ENCODE assay signal across 35 cellular contexts in genomic region chr18:44903327-44903726, GRCh38.
A peak's percentile ranks its signal among the peaks of the same experiment; 100 is the strongest.
DNase-seq lines count a peak whose midpoint lies in the region; ATAC-seq, FAIRE-seq and TF ChIP-seq lines count a peak whose summit lies in the region.
"Had no signal": no experiment of that assay in that cellular context is flagged by ENCODE, and none has a peak within 500 bp of the region (broad histone marks: within the 10 kb centered on the region; RNA-seq: fewer than 3 reads in every experiment).

No MANE protein-coding gene starts in this region.

- H3K9me3 ChIP-seq in GM12878 (replicated peaks; ENCODE audit: control insufficient read depth, insufficient read depth, low read length) (no peaks in the 10 kb centered on the region; the same call in 2 of the 3 replicates), tibial nerve (no peaks in the 10 kb centered on the region)
- H3K9me3 ChIP-seq: A549, BE2C, Caco-2 had no signal

- FAIRE-seq in GM12878 (lab: Jason Lieb, UNC): peak; percentile 18
- FAIRE-seq: A204.1, A549, D721Med had no signal

- no peak overlapping the region for H3K27ac Mint-ChIP-seq in activated T-cell treated with anti-CD3 and anti-CD28 coated beads, Interleukin-2, amount 50 U/mL, for 72 hours
- no peak overlapping the region for H3K27ac Mint-ChIP-seq in activated T-cell treated with anti-CD3 and anti-CD28 coated beads, Interleukin-2, amount 50 U/mL, for 24 hours
- H3K27ac Mint-ChIP-seq in stimulated activated effector memory CD8-positive, alpha-beta T cell treated with anti-CD3 and anti-CD28 coated beads, Interleukin-12 subunit alpha, Interleukin-12 subunit beta, amount 100 ng/mL, for 72 hours: peak overlapping the region; percentile 52
- H3K27ac Mint-ChIP-seq: B cell; CD14-positive monocyte; CD4-positive, alpha-beta memory T cell; CD4-positive, alpha-beta T cell; CD4-positive, CD25-positive, alpha-beta regulatory T cell; CD8-positive, alpha-beta memory T cell; CD8-positive, alpha-beta T cell had no signal

- no peak for DNase-seq in activated T-cell treated with anti-CD3 and anti-CD28 coated beads, Interleukin-2, amount 50 U/mL, for 72 hours
- no peak for DNase-seq in activated T-cell treated with anti-CD3 and anti-CD28 coated beads, Interleukin-2, amount 50 U/mL, for 24 hours
- no peak for DNase-seq in GM12878 (ENCODE audit: low read depth, low spot score)
- DNase-seq in stimulated activated effector memory CD8-positive, alpha-beta T cell treated with anti-CD3 and anti-CD28 coated beads, Interleukin-12 subunit alpha, Interleukin-12 subunit beta, amount 100 ng/mL, for 72 hours (ENCODE audit: low spot score in 2 of 2): no peak
- DNase-seq in GOT3 (lab: John Stamatoyannopoulos, UW): no peak
- no peak for DNase-seq in tibial nerve (ENCODE audit: low spot score in 2 of 2)
- DNase-seq: 8988T; ACHN; AML-193; BE2C; C1 segment of cervical spinal cord; Caco-2; Calu3; CD4-positive, alpha-beta memory T cell; CD4-positive, alpha-beta T cell; CD4-positive, CD25-positive, alpha-beta regulatory T cell; CD8-positive, alpha-beta memory T cell; CD8-positive, alpha-beta T cell; COR-L47; DMS 273 treated with DMSO at 0.1 percent for 48 hours; DMS153; DMS53; DMS79; DMS79 treated with DMSO at 0.1 percent for 48 hours; DND-41; EL had no signal

- H3K4me3 Mint-ChIP-seq in activated T-cell treated with anti-CD3 and anti-CD28 coated beads, Interleukin-2, amount 50 U/mL, for 72 hours: no peak overlapping the region
- H3K4me3 Mint-ChIP-seq in activated T-cell treated with anti-CD3 and anti-CD28 coated beads, Interleukin-2, amount 50 U/mL, for 24 hours: no peak overlapping the region
- peak overlapping the region; percentile 31 for H3K4me3 Mint-ChIP-seq in stimulated activated effector memory CD8-positive, alpha-beta T cell treated with anti-CD3 and anti-CD28 coated beads, Interleukin-12 subunit alpha, Interleukin-12 subunit beta, amount 100 ng/mL, for 72 hours
- H3K4me3 Mint-ChIP-seq: B cell; CD14-positive monocyte; CD4-positive, alpha-beta memory T cell; CD4-positive, alpha-beta T cell; CD4-positive, CD25-positive, alpha-beta regulatory T cell; CD8-positive, alpha-beta memory T cell; CD8-positive, alpha-beta T cell had no signal

- no peak overlapping the region for H3K9ac ChIP-seq in GM12878 (ENCODE audit: control insufficient read depth, insufficient read depth, low read length)
- H3K9ac ChIP-seq: BLaER1; BLaER1 treated with 17β-estradiol and CSF1 and Interleukin-3, amounts not matched to agents 10 nM and 100 nM had no signal

- no peaks in the 10 kb centered on the region for H4K20me1 ChIP-seq in GM12878 (ENCODE audit: control insufficient read depth, insufficient read depth)
- H4K20me1 ChIP-seq: BLaER1; BLaER1 treated with 17β-estradiol and CSF1 and Interleukin-3, amounts not matched to agents 10 nM and 100 nM had no signal

- H3K4me3 ChIP-seq in GM12878: no peak overlapping the region
- no peak overlapping the region for H3K4me3 ChIP-seq in tibial nerve
- H3K4me3 ChIP-seq: A549; BLaER1; BLaER1 treated with 17β-estradiol and CSF1 and Interleukin-3, amounts not matched to agents 10 nM and 100 nM had no signal

- H3K9me3 Mint-ChIP-seq in activated T-cell treated with anti-CD3 and anti-CD28 coated beads, Interleukin-2, amount 50 U/mL, for 72 hours: peaks cover 1 to 3% of the 10 kb centered on the region in 2 donors
- H3K9me3 Mint-ChIP-seq in activated T-cell treated with anti-CD3 and anti-CD28 coated beads, Interleukin-2, amount 50 U/mL, for 24 hours: no peaks in the 10 kb centered on the region
- H3K9me3 Mint-ChIP-seq in stimulated activated effector memory CD8-positive, alpha-beta T cell treated with anti-CD3 and anti-CD28 coated beads, Interleukin-12 subunit alpha, Interleukin-12 subunit beta, amount 100 ng/mL, for 72 hours: no peaks in the 10 kb centered on the region
- H3K9me3 Mint-ChIP-seq: CD4-positive, alpha-beta T cell; CD8-positive, alpha-beta memory T cell; CD8-positive, alpha-beta T cell had no signal

- no peak for TF ChIP-seq RAD21 in GM12878 (IDR thresholded peaks at IDR 0.05; ENCODE audit: insufficient read depth, low read depth, low read length)

- peaks cover 22% of the 10 kb centered on the region for H3K27me3 Mint-ChIP-seq in activated T-cell treated with anti-CD3 and anti-CD28 coated beads, Interleukin-2, amount 50 U/mL, for 72 hours (ENCODE audit: low read depth)
- peaks cover 19% of the 10 kb centered on the region for H3K27me3 Mint-ChIP-seq in activated T-cell treated with anti-CD3 and anti-CD28 coated beads, Interleukin-2, amount 50 U/mL, for 24 hours
- H3K27me3 Mint-ChIP-seq: B cell; CD4-positive, alpha-beta T cell had no signal

- H3K36me3 Mint-ChIP-seq in activated T-cell treated with anti-CD3 and anti-CD28 coated beads, Interleukin-2, amount 50 U/mL, for 72 hours (ENCODE audit: insufficient read depth in 2 of 2): peaks cover 0 to 3% of the 10 kb centered on the region in 2 donors
- H3K36me3 Mint-ChIP-seq in activated T-cell treated with anti-CD3 and anti-CD28 coated beads, Interleukin-2, amount 50 U/mL, for 24 hours (ENCODE audit: low read depth): no peaks in the 10 kb centered on the region
- peaks cover 6% of the 10 kb centered on the region for H3K36me3 Mint-ChIP-seq in stimulated activated effector memory CD8-positive, alpha-beta T cell treated with anti-CD3 and anti-CD28 coated beads, Interleukin-12 subunit alpha, Interleukin-12 subunit beta, amount 100 ng/mL, for 72 hours
- H3K36me3 Mint-ChIP-seq: CD14-positive monocyte; CD4-positive, alpha-beta memory T cell; CD4-positive, CD25-positive, alpha-beta regulatory T cell; CD8-positive, alpha-beta memory T cell; CD8-positive, alpha-beta T cell had no signal

- no peak overlapping the region for H2AFZ ChIP-seq in GM12878 (ENCODE audit: control insufficient read depth, low read depth, low read length)

- SMC1A ChIA-PET in GM12878 (lab: Charles Lee; ENCODE audit: uncharacterized antibody, unreplicated experiment): interaction anchor here (0.7 to 7.6 kb wide), 12 partner anchors 8 to 203 kb away, joined by 3 to 57 read pairs (median 4); no protein-coding TSS in a partner anchor

- intact Hi-C loops in GM12878 (cut with micrococcal nuclease; ENCODE audit: unreplicated experiment): no loop called here

- WGBS in GM12878 (ENCODE audit: insufficient coverage, insufficient replicate concordance, low lambda C conversion rate, missing lambda C conversion rate): 46% methylated on average over 2 of the region's 2 CpGs
- WGBS in tibial nerve, 2 donors: 95 to 97% methylated on average over 2 of the region's 2 CpGs

- H3K4me2 ChIP-seq in GM12878 (ENCODE audit: control insufficient read depth, insufficient read depth): no peak overlapping the region
- H3K4me2 ChIP-seq: A549; BLaER1; BLaER1 treated with 17β-estradiol and CSF1 and Interleukin-3, amounts not matched to agents 10 nM and 100 nM had no signal

- in situ Hi-C loops in GM12878 (cut with MboI): no loop called here

- POLR2A ChIA-PET in GM12878 (lab: Charles Lee): interaction anchor here (1.0 kb wide), 1 partner anchor 37 kb away, joined by 3 read pairs; no protein-coding TSS in a partner anchor

- BruUV-seq in GM12878 (replicated peaks; lab: Mats Ljungman, UMichigan): no TSS peak

- H3K27ac ChIP-seq in GM12878 (ENCODE audit: control insufficient read depth, insufficient read depth): no peak overlapping the region
- no peak overlapping the region for H3K27ac ChIP-seq in tibial nerve
- H3K27ac ChIP-seq: 22Rv1; A549; BLaER1; BLaER1 treated with 17β-estradiol and CSF1 and Interleukin-3, amounts not matched to agents 10 nM and 100 nM; C4-2B had no signal

- no peak for TF ChIP-seq EP300 in GM12878 (IDR thresholded peaks at IDR 0.05; ENCODE audit: borderline replicate concordance in 1 of 2, control insufficient read depth in 1 of 2, low read depth in 2 of 2, low read length in 2 of 2)
- TF ChIP-seq EP300 in tibial nerve (IDR thresholded peaks at IDR 0.05): no peak

- no peaks in the 10 kb centered on the region for H3K4me1 ChIP-seq in GM12878 (ENCODE audit: control insufficient read depth, insufficient read depth, low read length)
- H3K4me1 ChIP-seq in tibial nerve: peaks cover 0 to 4% (median 0%) of the 10 kb centered on the region in 4 donors
- H3K4me1 ChIP-seq: A549, BE2C, Caco-2 had no signal

- CTCF ChIA-PET in GM12878 (lab: Yijun Ruan, JAX): interaction anchor here (0.7 to 8.4 kb wide), 5 partner anchors 10 to 310 kb away, joined by 3 to 49 read pairs (median 3); no protein-coding TSS in a partner anchor

- H3K36me3 ChIP-seq in GM12878 (ENCODE audit: control insufficient read depth in 2 of 2, insufficient read depth in 2 of 2, low read length in 1 of 2) (no peaks in the 10 kb centered on the region), tibial nerve (no peaks in the 10 kb centered on the region)
- H3K36me3 ChIP-seq: BE2C, BLaER1 had no signal

- H3K4me1 Mint-ChIP-seq in activated T-cell treated with anti-CD3 and anti-CD28 coated beads, Interleukin-2, amount 50 U/mL, for 72 hours (ENCODE audit: low read depth): peaks cover 10% of the 10 kb centered on the region
- H3K4me1 Mint-ChIP-seq in activated T-cell treated with anti-CD3 and anti-CD28 coated beads, Interleukin-2, amount 50 U/mL, for 24 hours (ENCODE audit: low read depth): peaks cover 15% of the 10 kb centered on the region
- peaks cover 29% of the 10 kb centered on the region for H3K4me1 Mint-ChIP-seq in stimulated activated effector memory CD8-positive, alpha-beta T cell treated with anti-CD3 and anti-CD28 coated beads, Interleukin-12 subunit alpha, Interleukin-12 subunit beta, amount 100 ng/mL, for 72 hours
- H3K4me1 Mint-ChIP-seq: CD4-positive, CD25-positive, alpha-beta regulatory T cell had no signal

- H3K27me3 ChIP-seq in GM12878 (replicated peaks in 1 of 2; ENCODE audit: control insufficient read depth in 2 of 2, insufficient read depth in 2 of 2, low read length in 1 of 2): no peaks in the 10 kb centered on the region
- H3K27me3 ChIP-seq in tibial nerve: no peaks in the 10 kb centered on the region
- H3K27me3 ChIP-seq: BE2C; BLaER1; BLaER1 treated with 17β-estradiol and CSF1 and Interleukin-3, amounts not matched to agents 10 nM and 100 nM had no signal

- TF ChIP-seq POLR2A in GM12878 (IDR thresholded peaks at IDR 0.05; ENCODE audit: low read depth, low read length) (no peak), tibial nerve (IDR thresholded peaks at IDR 0.05) (no peak)

- TF ChIP-seq CTCF in GM12878 (IDR thresholded peaks at IDR 0.05 in 2 of 3, conservative IDR thresholded peaks at IDR 0.05 in 1 of 3; ENCODE audit: control insufficient read depth in 2 of 3, extremely low read depth in 1 of 3, insufficient read depth in 1 of 3, low read depth in 3 of 3, low read length in 3 of 3) (no peak), tibial nerve (IDR thresholded peaks at IDR 0.05) (no peak)

- peak; percentile 45 to 73 for ATAC-seq in activated T-cell treated with anti-CD3 and anti-CD28 coated beads, Interleukin-2, amount 50 U/mL, for 72 hours (replicated peaks in 1 of 2)
- no peak for ATAC-seq in GM12878
- ATAC-seq in stimulated activated effector memory CD8-positive, alpha-beta T cell treated with anti-CD3 and anti-CD28 coated beads, Interleukin-12 subunit alpha, Interleukin-12 subunit beta, amount 100 ng/mL, for 72 hours: peak; percentile 87
- ATAC-seq: A549; CD8-positive, alpha-beta T cell had no signal

- RAD21 ChIA-PET in GM12878 (lab: Charles Lee; ENCODE audit: unreplicated experiment): interaction anchor here (1.4 to 8.3 kb wide), 2 partner anchors 14 to 309 kb away, joined by 5 to 31 read pairs; no protein-coding TSS in a partner anchor

- no peaks in the 10 kb centered on the region for H3K79me2 ChIP-seq in GM12878 (ENCODE audit: control insufficient read depth, insufficient read depth, low read length)
